ENCODE assay signal across 13 cellular contexts in the genomic region with DNA sequence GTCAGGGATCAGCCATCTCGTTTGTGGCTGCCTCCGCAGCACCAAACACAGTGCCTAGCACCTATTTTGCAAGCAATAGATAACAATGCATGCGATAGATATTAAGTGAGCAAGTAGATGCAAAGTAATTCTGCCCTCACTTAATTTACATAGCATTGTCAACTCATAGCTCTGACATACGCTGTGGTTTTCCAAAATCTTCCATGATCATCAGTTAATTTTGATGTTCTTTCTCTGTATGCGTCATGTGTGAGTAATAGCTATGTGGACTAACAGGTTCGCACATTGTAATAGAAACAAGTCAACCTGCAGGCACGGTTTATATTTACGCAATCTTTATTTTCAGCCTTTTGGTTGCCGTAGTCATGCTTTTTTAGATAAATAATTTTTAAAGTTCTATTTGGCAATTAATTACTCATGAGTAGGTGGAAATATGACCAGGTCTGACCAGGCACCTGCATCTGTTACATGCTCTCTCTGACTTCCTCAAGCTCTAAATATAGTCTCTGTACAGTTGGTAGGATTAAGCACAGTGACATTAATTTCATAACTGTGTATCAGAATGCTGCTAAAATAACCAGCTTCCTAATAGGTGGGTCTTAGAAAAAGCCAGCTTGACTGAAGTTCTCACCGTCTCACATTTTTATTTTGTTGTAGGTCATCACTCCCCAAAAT. TPM values are rescaled to one million over a fixed set of nuclear protein-coding genes. Genes with fewer than 3 reads are reported as not detected.
DNase-seq lines count a peak whose midpoint lies in the region; ATAC-seq and TF ChIP-seq lines count a peak whose summit lies in the region.
"Had no signal": no experiment of that assay in that cellular context is flagged by ENCODE, and none has a peak within 500 bp of the region (broad histone marks: within the 10 kb centered on the region; RNA-seq: fewer than 3 reads in every experiment).

No MANE protein-coding gene starts in this region.

- peak; percentile 88 for DNase-seq in HFFc6
- DNase-seq in OCI-LY7 (ENCODE audit: low spot score), result peak; percentile 56
- no peak for DNase-seq in smooth muscle cell (lab: John Stamatoyannopoulos, UW; ENCODE audit: unreplicated experiment)
- no peak for DNase-seq in medulla oblongata (ENCODE audit: extremely low spot score)
- no peak for DNase-seq in NCI-H345 treated with DMSO at 0.1 percent for 48 hours (lab: John Stamatoyannopoulos, UW; ENCODE audit: unreplicated experiment)
- DNase-seq in A172 (ENCODE audit: low spot score), result no peak
- DNase-seq: central memory CD4-positive, alpha-beta T cell; DMS53; mesendoderm; NCI-H2029; OCI-M1; T1000 had no signal

- peaks cover 8% of the 10 kb centered on the region; the same call in 1 of the 2 replicates for H3K36me3 Mint-ChIP-seq in HFFc6 (ENCODE audit: low read depth)

- H3K9ac ChIP-seq in smooth muscle cell (ENCODE audit: low read depth), result no peak overlapping the region

- H2AFZ ChIP-seq in OCI-LY7 (ENCODE audit: low read length) (peak overlapping the region; percentile 28; the same call in 1 of the 2 replicates), smooth muscle cell (ENCODE audit: low read depth) (no peak overlapping the region)

- CTCF ChIA-PET in OCI-LY7 (lab: Charles Lee; ENCODE audit: unreplicated experiment), result interaction anchor here (0.6 to 1.1 kb wide), 2 partner anchors 21 to 28 kb away, joined by 3 read pairs; no protein-coding TSS in a partner anchor

- TF ChIP-seq CTCF in HFFc6 (IDR thresholded peaks at IDR 0.05), result no peak
- no peak for TF ChIP-seq CTCF in OCI-LY7 (conservative IDR thresholded peaks at IDR 0.05; ENCODE audit: low read length)
- TF ChIP-seq CTCF in smooth muscle cell (IDR thresholded peaks at IDR 0.05; ENCODE audit: borderline replicate concordance, insufficient read depth, poor library complexity, severe bottlenecking), result no peak

- peak overlapping the region; percentile 65 for H3K4me2 ChIP-seq in OCI-LY7 (ENCODE audit: low read length)
- no peak overlapping the region for H3K4me2 ChIP-seq in smooth muscle cell

- H4K20me1 ChIP-seq in OCI-LY7 (ENCODE audit: insufficient read depth, low read length) (no peaks in the 10 kb centered on the region), smooth muscle cell (ENCODE audit: low read depth) (peaks cover 28% of the 10 kb centered on the region)

- H3K27me3 Mint-ChIP-seq in HFFc6 (ENCODE audit: insufficient read depth), result no peaks in the 10 kb centered on the region; the same call in 1 of the 2 replicates

- H3F3A ChIP-seq in smooth muscle cell (ENCODE audit: low read depth), result peaks cover 9% of the 10 kb centered on the region

- H3K4me3 ChIP-seq in OCI-LY7 (ENCODE audit: low read depth, low read length, poor library complexity, severe bottlenecking) (peak overlapping the region; percentile 26), smooth muscle cell (no peak overlapping the region)

- H3K79me2 ChIP-seq in OCI-LY7 (ENCODE audit: insufficient read depth, low read depth, low read length), result no peaks in the 10 kb centered on the region; the same call in 1 of the 2 replicates
- H3K79me2 ChIP-seq in smooth muscle cell (ENCODE audit: low read depth), result peaks cover 6% of the 10 kb centered on the region

- WGBS in smooth muscle cell (ENCODE audit: low lambda C conversion rate), result 84% methylated on average over 10 of the region's 10 CpGs

- peak; percentile 94 for ATAC-seq in esophagus mucosa

- H3K27ac ChIP-seq in OCI-LY7 (ENCODE audit: low read depth, low read length, poor library complexity, severe bottlenecking), result peak overlapping the region; percentile 66
- H3K27ac ChIP-seq in smooth muscle cell (ENCODE audit: low read depth), result peak overlapping the region; percentile 60

- H3K4me1 ChIP-seq in OCI-LY7 (ENCODE audit: insufficient read depth, low read length, poor library complexity, severe bottlenecking) (peaks cover 37% of the 10 kb centered on the region), smooth muscle cell (ENCODE audit: low read depth) (no peaks in the 10 kb centered on the region)

- peak overlapping the region; percentile 80 for H3K27ac Mint-ChIP-seq in HFFc6

- H3K36me3 ChIP-seq in OCI-LY7 (ENCODE audit: insufficient read depth, low read length) (peaks cover 48% of the 10 kb centered on the region), smooth muscle cell (ENCODE audit: low read depth) (peaks cover 20% of the 10 kb centered on the region)

- POLR2A ChIA-PET in OCI-LY7 (lab: Charles Lee), result interaction anchor here (0.8 to 3.5 kb wide), 8 partner anchors 9 to 82 kb away, joined by 3 to 29 read pairs (median 6); no protein-coding TSS in a partner anchor

- no peaks in the 10 kb centered on the region for H3K9me2 ChIP-seq in OCI-LY7 (ENCODE audit: insufficient read depth, low read length)

- H3K27me3 ChIP-seq in smooth muscle cell (ENCODE audit: low read depth), result no peaks in the 10 kb centered on the region

- H3K9me3 Mint-ChIP-seq in HFFc6, result no peaks in the 10 kb centered on the region

- no TSS peak for BruUV-seq in OCI-LY7 (replicated peaks; lab: Mats Ljungman, UMichigan)

- intact Hi-C loops in OCI-LY7 (cut with micrococcal nuclease; ENCODE audit: unreplicated experiment), result no loop called here

- H3K9me3 ChIP-seq in OCI-LY7 (ENCODE audit: low read length) (no peaks in the 10 kb centered on the region), smooth muscle cell (replicated peaks; ENCODE audit: low read depth) (no peaks in the 10 kb centered on the region)

- H3K4me1 Mint-ChIP-seq in HFFc6 (ENCODE audit: low read depth), result peaks cover 34% of the 10 kb centered on the region

- H3K4me3 Mint-ChIP-seq in HFFc6, result peak overlapping the region; percentile 63

RNA-seq across cellular contexts. Expression of gene MAP3K8, which starts 13.3 kb away (rescaled TPM):
- total RNA-seq in HFFc6 (2021; fragmentation: NEBNext Ultra II Directional; extraction: Animal tissue kit (Norgen Biotek cat#: 25700)), result 1 to 10 TPM; 1.3 to 4.2 (median 1.8) TPM
- total RNA-seq in OCI-LY7 (2014; rRNA removed; shearing (Covaris generic)), result 5.0 and 10.8 TPM in 2 replicates
- total RNA-seq in OCI-LY7 (2022), result 21.6 and 21.9 TPM in 2 replicates
- total RNA-seq in esophagus mucosa, result 22.1 TPM
- total RNA-seq in smooth muscle cell, result 10.4 and 23.5 TPM in 2 replicates
- 18.5 and 19.3 TPM in 2 replicates for polyA plus RNA-seq in smooth muscle cell
- 12.4 and 14.9 TPM in 2 replicates for total RNA-seq in A172 (2014; rRNA removed; shearing (Covaris generic))

Comparison
In these comparisons a context has a peak if more than half of its experiments do, and no peak if none do; other contexts are left out.
1. DNase-seq: peak in HFFc6 (single experiment) and OCI-LY7 (single experiment); none in smooth muscle cell (single experiment), medulla oblongata (single experiment), NCI-H345 treated with DMSO at 0.1 percent for 48 hours (single experiment) and A172 (single experiment).